In genomic region chr20:57398231-57398821, GRCh38 we compare ENCODE assay signal across 8 cellular contexts. TPM values are rescaled to one million over a fixed set of nuclear protein-coding genes. Genes with fewer than 3 reads are reported as not detected.
A peak's percentile ranks its signal among the peaks of the same experiment; 100 is the strongest.
DNase-seq lines count a peak whose midpoint lies in the region; ATAC-seq and TF ChIP-seq lines count a peak whose summit lies in the region.

No MANE protein-coding gene starts in this region.

- H4K20me1 ChIP-seq in OCI-LY7 (ENCODE audit: insufficient read depth, low read length): peaks cover 16% of the 10 kb centered on the region

- peak overlapping the region; percentile 99 for H3K27ac Mint-ChIP-seq in activated naive CD8-positive, alpha-beta T cell
- peak overlapping the region; percentile 95 to 100 (median 98) for H3K27ac Mint-ChIP-seq in naive thymus-derived CD8-positive, alpha-beta T cell

- peaks cover 94% of the 10 kb centered on the region for H3K36me3 ChIP-seq in OCI-LY7 (ENCODE audit: insufficient read depth, low read length)
- peaks cover 17 to 80% (median 62%) of the 10 kb centered on the region in 4 donors for H3K36me3 ChIP-seq in stomach

- intact Hi-C loops in OCI-LY7 (cut with micrococcal nuclease; ENCODE audit: unreplicated experiment): loop anchor here (2.0 to 10.0 kb wide), 4 partner anchors 36 to 1766 kb away; partner anchors contain the start of gene ZNF831
- intact Hi-C loops in stomach (cut with DNase I; ENCODE audit: low total_unique reads): no loop called here

- H3K4me2 ChIP-seq in OCI-LY7 (ENCODE audit: low read length): peak overlapping the region; percentile 91

- H3K4me1 Mint-ChIP-seq in activated naive CD8-positive, alpha-beta T cell (ENCODE audit: low read depth): peaks cover 94% of the 10 kb centered on the region
- peaks cover 47 to 98% (median 97%) of the 10 kb centered on the region in 4 donors for H3K4me1 Mint-ChIP-seq in naive thymus-derived CD8-positive, alpha-beta T cell

- H3K4me1 ChIP-seq in OCI-LY7 (ENCODE audit: insufficient read depth, low read length, poor library complexity, severe bottlenecking) (peaks cover 88% of the 10 kb centered on the region), stomach (peaks cover 70 to 99% (median 78%) of the 10 kb centered on the region in 4 donors)

- peak; percentile 97 for DNase-seq in OCI-LY7 (ENCODE audit: low spot score)
- DNase-seq in naive thymus-derived CD8-positive, alpha-beta T cell: peak; percentile 88 to 98 (median 94)
- peak; percentile 80 for DNase-seq in stomach
- no peak for DNase-seq in NCI-H1048 (lab: John Stamatoyannopoulos, UW)
- DNase-seq in HuH-7 (ENCODE audit: low spot score): no peak

- no peaks in the 10 kb centered on the region for H3K9me2 ChIP-seq in OCI-LY7 (ENCODE audit: insufficient read depth, low read length)

- CTCF ChIA-PET in OCI-LY7 (lab: Charles Lee; ENCODE audit: unreplicated experiment): interaction anchor here (1.0 to 1.9 kb wide), 6 partner anchors 8 to 94 kb away, joined by 3 to 10 read pairs (median 5); no protein-coding TSS in a partner anchor

- H3K79me2 ChIP-seq in OCI-LY7 (ENCODE audit: insufficient read depth, low read depth, low read length): peaks cover 95% of the 10 kb centered on the region

- BruUV-seq in OCI-LY7 (replicated peaks; lab: Mats Ljungman, UMichigan): no TSS peak

- 0 out of 2 replicates have a peak, but pooled peaks have one; percentile 33 for TF ChIP-seq CTCF in OCI-LY7 (conservative IDR thresholded peaks at IDR 0.05; ENCODE audit: low read length)
- TF ChIP-seq CTCF in stomach (IDR thresholded peaks at IDR 0.05): no peak

- peak overlapping the region; percentile 97 for H3K27ac ChIP-seq in OCI-LY7 (ENCODE audit: low read depth, low read length, poor library complexity, severe bottlenecking)
- H3K27ac ChIP-seq in stomach: peak overlapping the region; percentile 54 to 92 (median 84)

- H3K27me3 Mint-ChIP-seq in activated naive CD8-positive, alpha-beta T cell: no peaks in the 10 kb centered on the region
- no peaks in the 10 kb centered on the region for H3K27me3 Mint-ChIP-seq in naive thymus-derived CD8-positive, alpha-beta T cell

- ATAC-seq in GM18867 (IDR thresholded peaks at IDR 0.05; ENCODE audit: unreplicated experiment) (peak; percentile 60), HG02970 (IDR thresholded peaks at IDR 0.05; ENCODE audit: low FRiP score, unreplicated experiment) (peak; percentile 45)
- ATAC-seq in naive thymus-derived CD8-positive, alpha-beta T cell: peak; percentile 74 to 81

- H3K27me3 ChIP-seq in stomach: no peaks in the 10 kb centered on the region

- WGBS in stomach, 5 donors: 21 to 44% (median 29%) methylated on average over 15 to 27 of the region's 27 CpGs

- H3K4me3 Mint-ChIP-seq in activated naive CD8-positive, alpha-beta T cell: peak overlapping the region; percentile 88
- peak overlapping the region; percentile 79 to 96 (median 89) for H3K4me3 Mint-ChIP-seq in naive thymus-derived CD8-positive, alpha-beta T cell

- no peak for TF ChIP-seq POLR2A in stomach (IDR thresholded peaks at IDR 0.05)

- peaks cover 13% of the 10 kb centered on the region for H3K36me3 Mint-ChIP-seq in activated naive CD8-positive, alpha-beta T cell
- peaks cover 0 to 78% (median 41%) of the 10 kb centered on the region in 3 donors for H3K36me3 Mint-ChIP-seq in naive thymus-derived CD8-positive, alpha-beta T cell

- POLR2A ChIA-PET in OCI-LY7 (lab: Charles Lee): interaction anchor here (0.7 to 3.2 kb wide), 11 partner anchors 9 to 222 kb away, joined by 3 to 24 read pairs (median 6); partner anchors contain the start of gene ZBP1
- POLR2A ChIA-PET in naive thymus-derived CD8-positive, alpha-beta T cell (lab: Charles Lee): interaction anchor here (0.6 to 11.6 kb wide), 32 partner anchors 7 to 1889 kb away, joined by 3 to 229 read pairs (median 4); partner anchors contain the start of genes ATP5F1E, RAE1, RBM38 and ZBP1

- no peak for TF ChIP-seq EP300 in stomach (IDR thresholded peaks at IDR 0.05)

- H3K9me3 ChIP-seq in OCI-LY7 (ENCODE audit: low read length) (no peaks in the 10 kb centered on the region), stomach (no peaks in the 10 kb centered on the region)

- peak overlapping the region; percentile 99 for H3K4me3 ChIP-seq in OCI-LY7 (ENCODE audit: low read depth, low read length, poor library complexity, severe bottlenecking)
- peak overlapping the region; percentile 9 to 23 (median 14) for H3K4me3 ChIP-seq in stomach

- H2AFZ ChIP-seq in OCI-LY7 (ENCODE audit: low read length): no peak overlapping the region

- H3K9me3 Mint-ChIP-seq in activated naive CD8-positive, alpha-beta T cell (ENCODE audit: low read depth): no peaks in the 10 kb centered on the region
- peaks cover 0 to 3% (median 0%) of the 10 kb centered on the region in 9 donors for H3K9me3 Mint-ChIP-seq in naive thymus-derived CD8-positive, alpha-beta T cell

RNA-seq across cellular contexts. Expression of gene RBM38, which starts 7.1 kb away (rescaled TPM):
- 136 and 174 TPM in 2 replicates for total RNA-seq in OCI-LY7 (2014; rRNA removed; shearing (Covaris generic))
- total RNA-seq in OCI-LY7 (2022) (119 and 128 TPM in 2 replicates), stomach (10 to 100 TPM in 4 of 5 donors, 1 to 10 TPM in 1; 5.3 to 37.8 (median 13.6) TPM)
- 100 to 1,000 TPM; 117 to 121 TPM for total RNA-seq in naive thymus-derived CD8-positive, alpha-beta T cell
- 100 to 1,000 TPM in 1 of 3 donors, 10 to 100 TPM in 2; 48.9 to 153 (median 69.0) TPM for polyA plus RNA-seq in naive thymus-derived CD8-positive, alpha-beta T cell
- 10 to 100 TPM; 15.8 to 25.2 (median 17.0) TPM for polyA plus RNA-seq in stomach

RNA-seq across cellular contexts. Expression of gene RAE1, which starts 47.3 kb away (rescaled TPM):
- total RNA-seq in OCI-LY7 (2014; rRNA removed; shearing (Covaris generic)): 50.5 and 55.0 TPM in 2 replicates
- 57.4 and 58.2 TPM in 2 replicates for total RNA-seq in OCI-LY7 (2022)
- total RNA-seq in naive thymus-derived CD8-positive, alpha-beta T cell: 10 to 100 TPM; 30.9 to 34.0 TPM
- 10 to 100 TPM; 35.5 to 54.4 (median 37.0) TPM for polyA plus RNA-seq in naive thymus-derived CD8-positive, alpha-beta T cell
- 10 to 100 TPM in 4 of 5 donors, 1 to 10 TPM in 1; 6.4 to 65.6 (median 16.7) TPM for total RNA-seq in stomach
- polyA plus RNA-seq in stomach: 10 to 100 TPM; 11.3 to 14.2 (median 12.1) TPM

Comparison
In these comparisons a context has a peak if more than half of its experiments do, and no peak if none do; other contexts are left out.
1. DNase-seq: peak in OCI-LY7 (single experiment), naive thymus-derived CD8-positive, alpha-beta T cell (10 of 10) and stomach (single experiment); none in NCI-H1048 (single experiment) and HuH-7 (single experiment).
2. Peak in every context shown above with its lines, with median percentiles within 50 percentile points of each other: ATAC-seq.